24 cellular contexts compared by ENCODE assay signal in genomic region chr6:150998992-150999975, GRCh38.
DNase-seq lines count a peak whose midpoint lies in the region; ATAC-seq and TF ChIP-seq lines count a peak whose summit lies in the region.
"Had no signal": no experiment of that assay in that cellular context is flagged by ENCODE, and none has a peak within 500 bp of the region (broad histone marks: within the 10 kb centered on the region; RNA-seq: fewer than 3 reads in every experiment).

No MANE protein-coding gene starts in this region.

- peaks cover 17% of the 10 kb centered on the region for H3K36me3 ChIP-seq in IMR-90 (ENCODE audit: control insufficient read depth, insufficient read depth, low read length)
- H3K36me3 ChIP-seq: colonic mucosa, heart right ventricle had no signal

- peaks cover 61% of the 10 kb centered on the region for H3K4me1 Mint-ChIP-seq in osteocyte (ENCODE audit: unreplicated experiment)
- H3K4me1 Mint-ChIP-seq in natural killer cell treated with Interleukin-12 subunit alpha and Interleukin-12 subunit beta and Interleukin-15 and Interleukin-18, amount 100 ng/mL, for 72 hours (ENCODE audit: low read depth in 2 of 2) = peaks cover 1 to 7% of the 10 kb centered on the region in 2 donors

- peaks cover 14% of the 10 kb centered on the region for H3K9me1 ChIP-seq in IMR-90 (ENCODE audit: insufficient read depth, low read length)

- no peak for TF ChIP-seq RAD21 in IMR-90 (IDR thresholded peaks at IDR 0.05; ENCODE audit: low read length)

- BruUV-seq in IMR-90 (replicated peaks; lab: Mats Ljungman, UMichigan) = no TSS peak

- ATAC-seq in IMR-90 (ENCODE audit: low read depth) = no peak
- no peak for ATAC-seq in natural killer cell treated with Interleukin-12 subunit alpha and Interleukin-12 subunit beta and Interleukin-15 and Interleukin-18, amount 100 ng/mL, for 72 hours
- ATAC-seq in HG02885 (IDR thresholded peaks at IDR 0.05; ENCODE audit: poor library complexity, unreplicated experiment) = no peak
- ATAC-seq: activated T-cell treated with anti-CD3 and anti-CD28 coated beads, Interleukin-2, amount 50 U/mL, for 72 hours; heart right ventricle had no signal

- no peak overlapping the region for H2AK9ac ChIP-seq in IMR-90 (replicated peaks; ENCODE audit: low read depth, low read length, poor library complexity)

- peak overlapping the region; percentile 2; the same call in 1 of the 2 replicates for H3K4ac ChIP-seq in IMR-90 (ENCODE audit: low read depth, low read length)

- POLR2A ChIA-PET in IMR-90 (lab: Charles Lee; ENCODE audit: unreplicated experiment) = no interaction called here

- H3K9me3 Mint-ChIP-seq in osteocyte (ENCODE audit: unreplicated experiment) = no peaks in the 10 kb centered on the region
- no peaks in the 10 kb centered on the region for H3K9me3 Mint-ChIP-seq in natural killer cell treated with Interleukin-12 subunit alpha and Interleukin-12 subunit beta and Interleukin-15 and Interleukin-18, amount 100 ng/mL, for 72 hours
- H3K9me3 Mint-ChIP-seq: activated T-cell treated with anti-CD3 and anti-CD28 coated beads, Interleukin-2, amount 50 U/mL, for 72 hours; CD4-positive, alpha-beta T cell; HFFc6 had no signal

- H3K79me1 ChIP-seq in IMR-90 (ENCODE audit: low read depth in 1 of 2, low read length in 2 of 2) = peaks cover 16 to 37% of the 10 kb centered on the region in 2 experiments; a peak in 3 of 4 replicates

- no peaks in the 10 kb centered on the region for H3K9me3 ChIP-seq in IMR-90 (ENCODE audit: control insufficient read depth, insufficient read depth, low read length)
- H3K9me3 ChIP-seq: colonic mucosa, heart right ventricle had no signal

- no peak overlapping the region for H4K91ac ChIP-seq in IMR-90 (ENCODE audit: insufficient read depth, low read depth, low read length)

- H4K5ac ChIP-seq in IMR-90 (ENCODE audit: low read depth, low read length) = peak overlapping the region; percentile 20; the same call in 1 of the 2 replicates

- H2BK120ac ChIP-seq in IMR-90 (ENCODE audit: low read depth, low read length) = 0 out of 2 replicates have a peak overlapping the region, but pooled peaks have one; percentile 11

- peaks cover 6% of the 10 kb centered on the region for H3K36me3 Mint-ChIP-seq in osteocyte (ENCODE audit: unreplicated experiment)
- H3K36me3 Mint-ChIP-seq in natural killer cell treated with Interleukin-12 subunit alpha and Interleukin-12 subunit beta and Interleukin-15 and Interleukin-18, amount 100 ng/mL, for 72 hours = no peaks in the 10 kb centered on the region

- H2BK15ac ChIP-seq in IMR-90 (ENCODE audit: low read depth, low read length) = no peak overlapping the region

- H3K4me1 ChIP-seq in IMR-90 (ENCODE audit: control insufficient read depth, insufficient read depth, low read length) = peaks cover 17% of the 10 kb centered on the region
- H3K4me1 ChIP-seq: colonic mucosa had no signal

- CTCF ChIA-PET in IMR-90 (lab: Yijun Ruan, JAX) = interaction anchor here (0.6 to 1.3 kb wide), 2 partner anchors 15 to 175 kb away, joined by 4 to 5 read pairs; no protein-coding TSS in a partner anchor

- TF ChIP-seq CTCF in AG09309 (IDR thresholded peaks at IDR 0.05; ENCODE audit: control insufficient read depth, insufficient read depth, low read depth, low read length, missing control alignments) (no peak), IMR-90 (conservative IDR thresholded peaks at IDR 0.05; ENCODE audit: low read depth, low read length) (no peak), osteocyte (IDR thresholded peaks at IDR 0.05) (no peak)

- TF ChIP-seq POLR2A in IMR-90 (IDR thresholded peaks at IDR 0.05; ENCODE audit: low read depth, low read length) = no peak

- no peaks in the 10 kb centered on the region for H3K27me3 ChIP-seq in IMR-90 (ENCODE audit: control insufficient read depth, insufficient read depth, low read length)
- H3K27me3 ChIP-seq: colonic mucosa, heart right ventricle, SJCRH30 had no signal

- in situ Hi-C loops in IMR-90 (cut with MboI; ENCODE audit: low sequenced_read_pairs) = no loop called here

- H3K18ac ChIP-seq in IMR-90 (ENCODE audit: low read depth, low read length) = peak overlapping the region; percentile 29; the same call in 1 of the 2 replicates

- no peak overlapping the region for H4K8ac ChIP-seq in IMR-90 (ENCODE audit: low read depth in 2 of 2, low read length in 2 of 2)

- H3K56ac ChIP-seq in IMR-90 (ENCODE audit: extremely low read depth, insufficient read depth, low read length) = no peak overlapping the region

- H2BK5ac ChIP-seq in IMR-90 (ENCODE audit: low read depth, low read length, poor library complexity, severe bottlenecking) = no peak overlapping the region

- H3K23ac ChIP-seq in IMR-90 (ENCODE audit: low read depth, low read length) = no peak overlapping the region

- H3K27ac ChIP-seq in IMR-90 (ENCODE audit: insufficient read depth, low read length) = peak overlapping the region; percentile 58; the same call in 1 of the 2 replicates
- H3K27ac ChIP-seq: colonic mucosa, heart right ventricle, SJCRH30 had no signal

- no peak overlapping the region for H2BK20ac ChIP-seq in IMR-90 (ENCODE audit: low read depth, low read length)

- DNase-seq in AG09309 (ENCODE audit: low read depth) (peak; percentile 63), IMR-90 (no peak), fibroblast of gingiva (ENCODE audit: low read depth) (peak; percentile 93), osteocyte (ENCODE audit: extremely low spot score, unreplicated experiment) (no peak), HuH-7.5 (ENCODE audit: low spot score) (no peak)
- DNase-seq in activated CD4-positive, alpha-beta T cell treated with anti-CD3 and anti-CD28 coated beads for 1 hour = no peak
- no peak for DNase-seq in natural killer cell treated with Interleukin-12 subunit alpha and Interleukin-12 subunit beta and Interleukin-15 and Interleukin-18, amount 100 ng/mL, for 72 hours (ENCODE audit: low spot score)
- DNase-seq: activated CD4-positive, alpha-beta T cell treated with anti-CD3 and anti-CD28 coated beads for 48 hours; activated naive CD4-positive, alpha-beta T cell treated with Interleukin-2 at 50 U/mL for 16 hours; activated T-cell treated with anti-CD3 and anti-CD28 coated beads, Interleukin-2, amount 50 U/mL, for 72 hours; anterior cingulate cortex; CD4-positive, alpha-beta T cell; colonic mucosa; heart right ventricle; HFFc6; mesendoderm; NCI-H187; NCI-H526 treated with DMSO at 0.1 percent for 48 hours; nucleus accumbens; SJCRH30; stimulated activated CD4-positive, alpha-beta T cell treated with anti-CD3 and anti-CD28 coated beads, Interleukin-2, amount 100 ng/mL, for 24 hours had no signal

- H2AK5ac ChIP-seq in IMR-90 (ENCODE audit: low read depth, low read length) = peak overlapping the region; percentile 11; the same call in 1 of the 2 replicates

- peak overlapping the region; percentile 25 for H3K27ac Mint-ChIP-seq in osteocyte (ENCODE audit: unreplicated experiment)
- H3K27ac Mint-ChIP-seq in natural killer cell treated with Interleukin-12 subunit alpha and Interleukin-12 subunit beta and Interleukin-15 and Interleukin-18, amount 100 ng/mL, for 72 hours = no peak overlapping the region
- H3K27ac Mint-ChIP-seq: activated T-cell treated with anti-CD3 and anti-CD28 coated beads, Interleukin-2, amount 50 U/mL, for 72 hours; CD4-positive, alpha-beta T cell; HFFc6; T-helper 1 cell treated with Interleukin-12 subunit alpha and Interleukin-12 subunit beta and Interleukin-4 antibody, amounts not matched to agents 30 μg/mL and 1 μg/mL, for 36 hours had no signal

- dilution Hi-C loops in IMR-90 (cut with HindIII; ENCODE audit: low sequenced_read_pairs, unreplicated experiment) = no loop called here

- WGBS in IMR-90 (ENCODE audit: extremely low coverage in 2 of 2, insufficient read length in 1 of 2), 2 experiments = no CpG with 5 or more reads among the region's 7 CpGs

- no peaks in the 10 kb centered on the region for H3K27me3 Mint-ChIP-seq in osteocyte (ENCODE audit: unreplicated experiment)
- no peaks in the 10 kb centered on the region for H3K27me3 Mint-ChIP-seq in natural killer cell treated with Interleukin-12 subunit alpha and Interleukin-12 subunit beta and Interleukin-15 and Interleukin-18, amount 100 ng/mL, for 72 hours
- H3K27me3 Mint-ChIP-seq: CD4-positive, alpha-beta T cell had no signal

- no peak overlapping the region for H3K4me3 Mint-ChIP-seq in osteocyte (ENCODE audit: unreplicated experiment)
- no peak overlapping the region for H3K4me3 Mint-ChIP-seq in natural killer cell treated with Interleukin-12 subunit alpha and Interleukin-12 subunit beta and Interleukin-15 and Interleukin-18, amount 100 ng/mL, for 72 hours
- H3K4me3 Mint-ChIP-seq: activated T-cell treated with anti-CD3 and anti-CD28 coated beads, Interleukin-2, amount 50 U/mL, for 72 hours; CD4-positive, alpha-beta T cell; HFFc6; T-helper 1 cell treated with Interleukin-12 subunit alpha and Interleukin-12 subunit beta and Interleukin-4 antibody, amounts not matched to agents 30 μg/mL and 1 μg/mL, for 36 hours had no signal

- no peaks in the 10 kb centered on the region for H4K20me1 ChIP-seq in IMR-90 (ENCODE audit: insufficient read depth, low read length)

- H3K4me2 ChIP-seq in IMR-90 (ENCODE audit: low read depth, low read length) = peak overlapping the region; percentile 38; the same call in 1 of the 2 replicates
- H3K4me2 ChIP-seq: smooth muscle cell had no signal

- H3K9ac ChIP-seq in IMR-90 (ENCODE audit: low read depth, low read length) = no peak overlapping the region

- intact Hi-C loops in IMR-90 (cut with micrococcal nuclease) = no loop called here

- H2AFZ ChIP-seq in IMR-90 (replicated peaks; ENCODE audit: low read length, poor library complexity) = no peak overlapping the region

- H3K14ac ChIP-seq in IMR-90 (replicated peaks; ENCODE audit: low read depth, low read length) = 0 out of 2 replicates have a peak overlapping the region, but pooled peaks have one; percentile 35

- H3K4me3 ChIP-seq in AG09309 (ENCODE audit: control insufficient read depth, low read depth, low read length) (no peak overlapping the region), IMR-90 (ENCODE audit: insufficient read depth, low read depth, low read length) (no peak overlapping the region)
- H3K4me3 ChIP-seq: colonic mucosa, heart right ventricle, SJCRH30, smooth muscle cell had no signal

TF ChIP-seq in IMR-90, 13 proteins besides CTCF, POLR2A, EP300 and RAD21 (continues in another document):
- no peak for TF ChIP-seq ELK1 (IDR thresholded peaks at IDR 0.05; ENCODE audit: borderline replicate concordance, low read depth, low read length)
- no peak for TF ChIP-seq CEBPB (IDR thresholded peaks at IDR 0.05; ENCODE audit: low read depth, low read length)
- no peak for TF ChIP-seq NFE2L2 (IDR thresholded peaks at IDR 0.05; ENCODE audit: low read depth, low read length)
- TF ChIP-seq MAFK (IDR thresholded peaks at IDR 0.05; ENCODE audit: low read depth, low read length) = 0 out of 2 replicates have a peak, but pooled peaks have one; percentile 24

Comparison
In these comparisons a context has a peak if more than half of its experiments do, and no peak if none do; other contexts are left out.
1. DNase-seq: peak in AG09309 (single experiment) and fibroblast of gingiva (single experiment); none in IMR-90 (single experiment), osteocyte (single experiment), activated CD4-positive, alpha-beta T cell treated with anti-CD3 and anti-CD28 coated beads for 1 hour (single experiment), natural killer cell treated with Interleukin-12 subunit alpha and Interleukin-12 subunit beta and Interleukin-15 and Interleukin-18, amount 100 ng/mL, for 72 hours (single experiment) and HuH-7.5 (single experiment).